ENCODE assay signal across 17 cellular contexts in the genomic region with DNA sequence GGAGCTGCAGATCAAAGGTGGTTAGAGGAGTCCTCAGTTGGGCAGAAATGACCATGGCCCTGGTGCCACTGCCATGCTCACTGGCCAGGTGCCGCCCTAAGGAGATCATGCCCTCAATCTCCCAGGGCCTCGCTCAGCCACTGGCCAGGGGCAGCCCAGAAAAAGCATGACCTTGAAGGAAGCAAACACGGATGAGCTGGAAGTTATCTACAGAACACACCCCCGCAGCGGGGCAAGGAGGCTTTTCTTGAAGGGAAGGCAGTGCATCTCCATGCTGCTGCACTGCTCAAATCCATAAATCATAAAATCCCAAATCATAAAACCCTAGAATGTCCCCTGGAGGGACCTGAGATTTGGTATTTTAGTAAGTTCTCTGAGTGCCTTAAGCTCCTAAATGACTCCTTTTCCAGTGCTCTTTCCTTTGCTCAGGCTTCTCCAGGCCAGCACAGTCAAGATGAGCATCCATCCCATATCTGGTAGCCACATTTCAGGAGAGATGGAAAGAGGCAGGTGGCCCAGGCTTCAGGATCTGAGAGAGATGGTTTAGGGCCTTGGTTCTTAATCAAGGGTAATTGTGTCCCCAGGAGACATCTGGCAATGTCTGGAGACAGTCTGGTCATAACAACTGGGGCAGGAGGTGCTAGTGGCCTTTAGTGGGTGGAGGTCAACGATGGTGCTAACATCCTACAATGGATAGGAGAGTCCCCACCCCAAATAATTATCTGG.
A peak's percentile ranks its signal among the peaks of the same experiment; 100 is the strongest.
DNase-seq lines count a peak whose midpoint lies in the region; TF ChIP-seq lines count a peak whose summit lies in the region.
"Had no signal": no experiment of that assay in that cellular context is flagged by ENCODE, and none has a peak within 500 bp of the region (broad histone marks: within the 10 kb centered on the region; RNA-seq: fewer than 3 reads in every experiment).

No MANE protein-coding gene starts in this region.

- no peak overlapping the region for H3K27ac ChIP-seq in BLaER1 treated with 17β-estradiol and CSF1 and Interleukin-3, amounts not matched to agents 10 nM and 100 nM
- no peak overlapping the region for H3K27ac ChIP-seq in endodermal cell (ENCODE audit: low read depth, low read length)

- no peaks in the 10 kb centered on the region for H3K36me3 Mint-ChIP-seq in endodermal cell (ENCODE audit: low read depth)
- H3K36me3 Mint-ChIP-seq: CD14-positive monocyte; CD4-positive, alpha-beta memory T cell; IgD-negative memory B cell had no signal

- no peak overlapping the region for H3K9ac ChIP-seq in BLaER1 treated with 17β-estradiol and CSF1 and Interleukin-3, amounts not matched to agents 10 nM and 100 nM
- H3K9ac ChIP-seq in endodermal cell (ENCODE audit: extremely low read depth, low read length, poor library complexity, severe bottlenecking) = no peak overlapping the region

- 84 to 86% methylated on average over 5 to 6 of the region's 6 CpGs for WGBS in endodermal cell (ENCODE audit: insufficient coverage in 1 of 2, insufficient read length in 1 of 2), 2 experiments

- peaks cover 2% of the 10 kb centered on the region for H3K4me1 Mint-ChIP-seq in endodermal cell
- H3K4me1 Mint-ChIP-seq: CD14-positive monocyte; CD4-positive, alpha-beta memory T cell; IgD-negative memory B cell had no signal

- no peaks in the 10 kb centered on the region for H3K36me3 ChIP-seq in BLaER1 treated with 17β-estradiol and CSF1 and Interleukin-3, amounts not matched to agents 10 nM and 100 nM
- H3K36me3 ChIP-seq in endodermal cell (ENCODE audit: control insufficient read depth, insufficient read depth, low read length) = no peaks in the 10 kb centered on the region
- H3K36me3 ChIP-seq: BE2C had no signal

- peaks cover 75% of the 10 kb centered on the region for H3K27me3 Mint-ChIP-seq in endodermal cell (ENCODE audit: insufficient read depth)

- H3K4me1 ChIP-seq in BLaER1 treated with 17β-estradiol and CSF1 and Interleukin-3, amounts not matched to agents 10 nM and 100 nM = peaks cover 0 to 8% (median 6%) of the 10 kb centered on the region in 10 experiments; a peak in 7 of 20 replicates
- no peaks in the 10 kb centered on the region for H3K4me1 ChIP-seq in endodermal cell (ENCODE audit: control insufficient read depth, insufficient read depth, low read length)
- H3K4me1 ChIP-seq: BE2C had no signal

- no peak overlapping the region for H3K4me3 ChIP-seq in BLaER1 treated with 17β-estradiol and CSF1 and Interleukin-3, amounts not matched to agents 10 nM and 100 nM
- H3K4me3 ChIP-seq in endodermal cell (ENCODE audit: low read length) = no peak overlapping the region

- peaks cover 10% of the 10 kb centered on the region for H3K9me3 Mint-ChIP-seq in endodermal cell
- H3K9me3 Mint-ChIP-seq: CD4-positive, alpha-beta memory T cell; HFFc6 had no signal

- H4K20me1 ChIP-seq in BLaER1 treated with 17β-estradiol and CSF1 and Interleukin-3, amounts not matched to agents 10 nM and 100 nM = no peaks in the 10 kb centered on the region

- no peak overlapping the region for H3K4me3 Mint-ChIP-seq in endodermal cell
- H3K4me3 Mint-ChIP-seq: CD4-positive, alpha-beta memory T cell; HFFc6; IgD-negative memory B cell had no signal

- peak; percentile 31 for DNase-seq in SK-N-DZ (ENCODE audit: low spot score)
- peak; percentile 82 for DNase-seq in cerebellar cortex (ENCODE audit: low spot score)
- DNase-seq in NCI-H1048 (lab: John Stamatoyannopoulos, UW) = no peak
- no peak for DNase-seq in endodermal cell
- no peak for DNase-seq in stimulated activated CD4-positive, alpha-beta T cell treated with anti-CD3 and anti-CD28 coated beads, Interleukin-4, amount 100 ng/mL, for 4 hours
- DNase-seq: ACHN; BE2C; Calu3; CD4-positive, alpha-beta memory T cell; GDM1; GOT3; H7; HFFc6; KG1 had no signal

- H3K9me3 ChIP-seq in BLaER1 treated with 17β-estradiol and CSF1 and Interleukin-3, amounts not matched to agents 10 nM and 100 nM (replicated peaks in 1 of 11) = no peaks in the 10 kb centered on the region
- peaks cover 9% of the 10 kb centered on the region for H3K9me3 ChIP-seq in endodermal cell (ENCODE audit: control insufficient read depth, low read length)
- H3K9me3 ChIP-seq: BE2C had no signal

- TF ChIP-seq CTCF in endodermal cell (conservative IDR thresholded peaks at IDR 0.05) = no peak

- peak overlapping the region in 8 of 11 experiments; percentile 3 to 42 (median 30); a peak in 9 of 22 replicates for H3K4me2 ChIP-seq in BLaER1 treated with 17β-estradiol and CSF1 and Interleukin-3, amounts not matched to agents 10 nM and 100 nM

- no peak overlapping the region for H3K27ac Mint-ChIP-seq in endodermal cell
- H3K27ac Mint-ChIP-seq: CD14-positive monocyte; CD4-positive, alpha-beta memory T cell; HFFc6; IgD-negative memory B cell had no signal

- no peaks in the 10 kb centered on the region for H3K27me3 ChIP-seq in BLaER1 treated with 17β-estradiol and CSF1 and Interleukin-3, amounts not matched to agents 10 nM and 100 nM
- H3K27me3 ChIP-seq in endodermal cell (ENCODE audit: control insufficient read depth, insufficient read depth, low read length, poor library complexity, severe bottlenecking) = peaks cover 17% of the 10 kb centered on the region
- H3K27me3 ChIP-seq: BE2C had no signal

Comparison
In these comparisons a context has a peak if more than half of its experiments do, and no peak if none do; other contexts are left out.
1. DNase-seq: peak in SK-N-DZ (single experiment) and cerebellar cortex (single experiment); none in NCI-H1048 (single experiment), endodermal cell (single experiment) and stimulated activated CD4-positive, alpha-beta T cell treated with anti-CD3 and anti-CD28 coated beads, Interleukin-4, amount 100 ng/mL, for 4 hours (0 of 2).